ENCODE assay signal across 15 cellular contexts in genomic region chr19:20558011-20558410, GRCh38. TPM values are rescaled to one million over a fixed set of nuclear protein-coding genes. Genes with fewer than 3 reads are reported as not detected.
DNase-seq lines count a peak whose midpoint lies in the region; ATAC-seq and TF ChIP-seq lines count a peak whose summit lies in the region.
"Had no signal": no experiment of that assay in that cellular context is flagged by ENCODE, and none has a peak within 500 bp of the region (broad histone marks: within the 10 kb centered on the region; RNA-seq: fewer than 3 reads in every experiment).

No MANE protein-coding gene starts in this region.

- H3K9ac ChIP-seq in neural progenitor cell, result no peak overlapping the region

- H3K4me3 ChIP-seq in HFF-Myc (replicated peaks; ENCODE audit: low read depth, low read length) (no peak overlapping the region), neural progenitor cell (no peak overlapping the region)
- H3K4me3 ChIP-seq: lung, thoracic aorta had no signal

- no peak for TF ChIP-seq POLR2A in GM18505 (IDR thresholded peaks at IDR 0.05; ENCODE audit: borderline replicate concordance, extremely low read depth, insufficient read depth, insufficient read length)

- no peak overlapping the region for H3K27ac Mint-ChIP-seq in activated CD4-positive, alpha-beta memory T cell treated with anti-CD3 and anti-CD28 coated beads for 36 hours
- H3K27ac Mint-ChIP-seq in activated CD4-positive, alpha-beta memory T cell treated with anti-CD3 and anti-CD28 coated beads, Interleukin-2, amount 10 ng/mL, durations not matched to agents 7 days and 5 days, result no peak overlapping the region
- no peak overlapping the region for H3K27ac Mint-ChIP-seq in neural progenitor cell

- POLR2A ChIA-PET in activated CD4-positive, alpha-beta memory T cell treated with anti-CD3 and anti-CD28 coated beads for 36 hours (lab: Charles Lee), result no interaction called here
- POLR2A ChIA-PET in activated CD4-positive, alpha-beta memory T cell treated with anti-CD3 and anti-CD28 coated beads, Interleukin-2, amount 10 ng/mL, durations not matched to agents 7 days and 5 days (lab: Charles Lee), result no interaction called here

- H3K27me3 ChIP-seq in neural progenitor cell, result no peaks in the 10 kb centered on the region

- H3K4me1 ChIP-seq in neural progenitor cell, result no peaks in the 10 kb centered on the region

- H3K4me2 ChIP-seq in neural progenitor cell, result no peak overlapping the region

- H3K36me3 Mint-ChIP-seq in activated CD4-positive, alpha-beta memory T cell treated with anti-CD3 and anti-CD28 coated beads for 36 hours, result peaks cover 73% of the 10 kb centered on the region
- H3K36me3 Mint-ChIP-seq in activated CD4-positive, alpha-beta memory T cell treated with anti-CD3 and anti-CD28 coated beads, Interleukin-2, amount 10 ng/mL, durations not matched to agents 7 days and 5 days (ENCODE audit: low read depth), result peaks cover 66% of the 10 kb centered on the region
- H3K36me3 Mint-ChIP-seq in neural progenitor cell, result peaks cover 56% of the 10 kb centered on the region

- H3K36me3 ChIP-seq in neural progenitor cell, result peaks cover 32% of the 10 kb centered on the region

- no peak overlapping the region for H2AFZ ChIP-seq in neural progenitor cell (replicated peaks)

- H3K4me3 Mint-ChIP-seq in activated CD4-positive, alpha-beta memory T cell treated with anti-CD3 and anti-CD28 coated beads for 36 hours, result no peak overlapping the region
- no peak overlapping the region for H3K4me3 Mint-ChIP-seq in activated CD4-positive, alpha-beta memory T cell treated with anti-CD3 and anti-CD28 coated beads, Interleukin-2, amount 10 ng/mL, durations not matched to agents 7 days and 5 days
- no peak overlapping the region for H3K4me3 Mint-ChIP-seq in neural progenitor cell

- CTCF ChIA-PET in activated CD4-positive, alpha-beta memory T cell treated with anti-CD3 and anti-CD28 coated beads for 36 hours (lab: Charles Lee), result interaction anchor here (0.6 kb wide), 2 partner anchors 334 to 561 kb away, joined by 3 read pairs; no protein-coding TSS in a partner anchor
- CTCF ChIA-PET in activated CD4-positive, alpha-beta memory T cell treated with anti-CD3 and anti-CD28 coated beads, Interleukin-2, amount 10 ng/mL, durations not matched to agents 7 days and 5 days (lab: Charles Lee), result no interaction called here

- H3F3A ChIP-seq in neural progenitor cell (ENCODE audit: low read depth), result no peaks in the 10 kb centered on the region

- DNase-seq in activated CD4-positive, alpha-beta memory T cell treated with anti-CD3 and anti-CD28 coated beads for 36 hours, result peak; percentile 10
- DNase-seq in activated CD4-positive, alpha-beta memory T cell treated with anti-CD3 and anti-CD28 coated beads, Interleukin-2, amount 10 ng/mL, durations not matched to agents 7 days and 5 days, result no peak
- DNase-seq in HFF-Myc (ENCODE audit: extremely low read depth, low read depth), result no peak
- DNase-seq in activated CD4-positive, alpha-beta T cell treated with anti-CD3 and anti-CD28 coated beads, Interleukin-2, amount 50 U/mL, for 48 hours, result peak; percentile 10 to 17
- no peak for DNase-seq in neural progenitor cell (ENCODE audit: low spot score)
- no peak for DNase-seq in omental fat pad (ENCODE audit: low spot score)
- DNase-seq: amniotic stem cell, DND-41, NCI-H1436, NCI-H510A, T-helper 9 cell had no signal

- no peaks in the 10 kb centered on the region for H3K27me3 Mint-ChIP-seq in activated CD4-positive, alpha-beta memory T cell treated with anti-CD3 and anti-CD28 coated beads for 36 hours
- H3K27me3 Mint-ChIP-seq in activated CD4-positive, alpha-beta memory T cell treated with anti-CD3 and anti-CD28 coated beads, Interleukin-2, amount 10 ng/mL, durations not matched to agents 7 days and 5 days, result no peaks in the 10 kb centered on the region
- H3K27me3 Mint-ChIP-seq in neural progenitor cell (ENCODE audit: insufficient read depth, low read depth), result peaks cover 6% of the 10 kb centered on the region

- peaks cover 82% of the 10 kb centered on the region for H3K79me2 ChIP-seq in neural progenitor cell (ENCODE audit: low read depth)

- no peaks in the 10 kb centered on the region for H4K20me1 ChIP-seq in neural progenitor cell (ENCODE audit: low read depth)

- intact Hi-C loops in activated CD4-positive, alpha-beta memory T cell treated with anti-CD3 and anti-CD28 coated beads for 36 hours (cut with micrococcal nuclease), result no loop called here

- H3K27ac ChIP-seq in neural progenitor cell, result no peak overlapping the region
- H3K27ac ChIP-seq: thoracic aorta had no signal

- no peak for ATAC-seq in HG02571 (IDR thresholded peaks at IDR 0.05; ENCODE audit: unreplicated experiment)
- ATAC-seq in omental fat pad (ENCODE audit: low FRiP score), result no peak
- no peak for ATAC-seq in GM18505 (IDR thresholded peaks at IDR 0.05; ENCODE audit: unreplicated experiment)

- H3K9me3 Mint-ChIP-seq in activated CD4-positive, alpha-beta memory T cell treated with anti-CD3 and anti-CD28 coated beads for 36 hours, result peaks cover 72% of the 10 kb centered on the region
- H3K9me3 Mint-ChIP-seq in activated CD4-positive, alpha-beta memory T cell treated with anti-CD3 and anti-CD28 coated beads, Interleukin-2, amount 10 ng/mL, durations not matched to agents 7 days and 5 days, result peaks cover 45% of the 10 kb centered on the region
- H3K9me3 Mint-ChIP-seq in neural progenitor cell, result peaks cover 86% of the 10 kb centered on the region

- H3K4me1 Mint-ChIP-seq in activated CD4-positive, alpha-beta memory T cell treated with anti-CD3 and anti-CD28 coated beads for 36 hours (ENCODE audit: low read depth), result peaks cover 14% of the 10 kb centered on the region
- H3K4me1 Mint-ChIP-seq in activated CD4-positive, alpha-beta memory T cell treated with anti-CD3 and anti-CD28 coated beads, Interleukin-2, amount 10 ng/mL, durations not matched to agents 7 days and 5 days, result peaks cover 9% of the 10 kb centered on the region
- H3K4me1 Mint-ChIP-seq in neural progenitor cell, result no peaks in the 10 kb centered on the region

- TF ChIP-seq CTCF in HFF-Myc (IDR thresholded peaks at IDR 0.05; ENCODE audit: low read depth, low read length, missing control alignments) (peak; percentile 8), neural progenitor cell (IDR thresholded peaks at IDR 0.05) (peak; percentile 28), omental fat pad (IDR thresholded peaks at IDR 0.05) (no peak)

- H3K9me3 ChIP-seq in neural progenitor cell (ENCODE audit: low read depth), result peaks cover 33% of the 10 kb centered on the region

RNA-seq across cellular contexts. Expression of gene ZNF737, which starts 7.6 kb away (rescaled TPM):
- total RNA-seq in activated CD4-positive, alpha-beta memory T cell treated with anti-CD3 and anti-CD28 coated beads for 36 hours, result 1 to 10 TPM; 9.0 to 9.9 TPM
- 10 to 100 TPM; 10.4 to 11.7 TPM for total RNA-seq in activated CD4-positive, alpha-beta memory T cell treated with anti-CD3 and anti-CD28 coated beads, Interleukin-2, amount 10 ng/mL, durations not matched to agents 7 days and 5 days
- 36.0 and 36.9 TPM in 2 replicates for total RNA-seq in neural progenitor cell (ENCODE audit: low replicate concordance)
- 10 to 100 TPM in 1 of 4 donors, 1 to 10 TPM in 3; 4.9 to 18.4 (median 7.9) TPM for total RNA-seq in omental fat pad

Comparison
In these comparisons a context has a peak if more than half of its experiments do, and no peak if none do; other contexts are left out.
1. DNase-seq: peak in activated CD4-positive, alpha-beta memory T cell treated with anti-CD3 and anti-CD28 coated beads for 36 hours (single experiment) and activated CD4-positive, alpha-beta T cell treated with anti-CD3 and anti-CD28 coated beads, Interleukin-2, amount 50 U/mL, for 48 hours (2 of 2); none in activated CD4-positive, alpha-beta memory T cell treated with anti-CD3 and anti-CD28 coated beads, Interleukin-2, amount 10 ng/mL, durations not matched to agents 7 days and 5 days (single experiment), HFF-Myc (single experiment), neural progenitor cell (single experiment) and omental fat pad (single experiment).
2. CTCF ChIP-seq: peak in HFF-Myc (single experiment) and neural progenitor cell (single experiment); none in omental fat pad (0 of 3).